8 cellular contexts compared by ENCODE assay signal in genomic region chr9:133990366-133991210, GRCh38.
DNase-seq lines count a peak whose midpoint lies in the region; ATAC-seq and TF ChIP-seq lines count a peak whose summit lies in the region.

No MANE protein-coding gene starts in this region.

- H3K27me3 Mint-ChIP-seq in T-helper 2 cell treated with Interferon-gamma antibody and Interleukin-4, amounts not matched to agents 5 μg/mL and 100 μg/mL, for 36 hours (ENCODE audit: low read depth): peaks cover 19% of the 10 kb centered on the region
- H3K27me3 Mint-ChIP-seq in nephron (ENCODE audit: low read depth): no peaks in the 10 kb centered on the region

- H3K27ac Mint-ChIP-seq in T-helper 2 cell treated with Interferon-gamma antibody and Interleukin-4, amounts not matched to agents 5 μg/mL and 100 μg/mL, for 36 hours: no peak overlapping the region
- peak overlapping the region; percentile 56 to 93 (median 80) for H3K27ac Mint-ChIP-seq in nephron

- ATAC-seq in SK-N-SH treated with all-trans-retinoic acid at 6 μM for 48 hours: peak; percentile 31
- ATAC-seq in GM18502 (IDR thresholded peaks at IDR 0.05; ENCODE audit: poor library complexity, unreplicated experiment): no peak
- ATAC-seq in HG02884 (IDR thresholded peaks at IDR 0.05; ENCODE audit: unreplicated experiment): no peak

- no peaks in the 10 kb centered on the region for H3K36me3 Mint-ChIP-seq in T-helper 2 cell treated with Interferon-gamma antibody and Interleukin-4, amounts not matched to agents 5 μg/mL and 100 μg/mL, for 36 hours (ENCODE audit: low read depth)
- H3K36me3 Mint-ChIP-seq in nephron (ENCODE audit: low read depth): no peaks in the 10 kb centered on the region

- DNase-seq in T-helper 2 cell treated with Interferon-gamma antibody and Interleukin-4, amounts not matched to agents 5 μg/mL and 100 μg/mL, for 36 hours (ENCODE audit: low spot score): no peak
- DNase-seq in T-helper 2 cell: no peak
- peak; percentile 70 for DNase-seq in fibroblast of peridontal ligament (ENCODE audit: extremely low read depth)
- DNase-seq in SKM-1 (lab: John Stamatoyannopoulos, UW; ENCODE audit: unreplicated experiment): no peak

- peaks cover 1% of the 10 kb centered on the region for H3K4me1 Mint-ChIP-seq in T-helper 2 cell treated with Interferon-gamma antibody and Interleukin-4, amounts not matched to agents 5 μg/mL and 100 μg/mL, for 36 hours (ENCODE audit: low read depth)
- H3K4me1 Mint-ChIP-seq in nephron: peaks cover 22% of the 10 kb centered on the region

- peak overlapping the region; percentile 50 for H3K4me3 Mint-ChIP-seq in T-helper 2 cell treated with Interferon-gamma antibody and Interleukin-4, amounts not matched to agents 5 μg/mL and 100 μg/mL, for 36 hours
- H3K4me3 Mint-ChIP-seq in nephron: peak overlapping the region; percentile 89 to 91 (median 90)

- no peaks in the 10 kb centered on the region for H3K9me3 Mint-ChIP-seq in T-helper 2 cell treated with Interferon-gamma antibody and Interleukin-4, amounts not matched to agents 5 μg/mL and 100 μg/mL, for 36 hours
- H3K9me3 Mint-ChIP-seq in nephron: no peaks in the 10 kb centered on the region

- TF ChIP-seq CTCF in nephron (IDR thresholded peaks at IDR 0.05; ENCODE audit: unreplicated experiment in 3 of 3): no peak

TF ChIP-seq in SK-N-SH treated with all-trans-retinoic acid at 6 μM for 48 hours, 23 proteins besides CTCF, POLR2A, EP300 and RAD21:
- TF ChIP-seq SNAI2 (CRISPR knock-in tag; IDR thresholded peaks at IDR 0.05): no peak
- TF ChIP-seq ZFP3 (CRISPR knock-in tag; IDR thresholded peaks at IDR 0.05): no peak
- no peak for TF ChIP-seq CSDC2 (CRISPR knock-in tag; IDR thresholded peaks at IDR 0.05)
- no peak for TF ChIP-seq ZNF8 (CRISPR knock-in tag; IDR thresholded peaks at IDR 0.05)
- no peak for TF ChIP-seq OSR1 (CRISPR knock-in tag; IDR thresholded peaks at IDR 0.05)
- no peak for TF ChIP-seq TCF4 (CRISPR knock-in tag; IDR thresholded peaks at IDR 0.05; ENCODE audit: borderline replicate concordance)
- TF ChIP-seq TSHZ2 (CRISPR knock-in tag; IDR thresholded peaks at IDR 0.05): no peak
- TF ChIP-seq ZFP30 (CRISPR knock-in tag; IDR thresholded peaks at IDR 0.05): no peak
- no peak for TF ChIP-seq PATZ1 (CRISPR knock-in tag; IDR thresholded peaks at IDR 0.05; ENCODE audit: borderline replicate concordance)
- no peak for TF ChIP-seq BACH2 (CRISPR knock-in tag; IDR thresholded peaks at IDR 0.05; ENCODE audit: borderline replicate concordance)
- no peak for TF ChIP-seq ZNF565 (CRISPR knock-in tag; conservative IDR thresholded peaks at IDR 0.05; ENCODE audit: low read depth)
- TF ChIP-seq, protein P1, sequence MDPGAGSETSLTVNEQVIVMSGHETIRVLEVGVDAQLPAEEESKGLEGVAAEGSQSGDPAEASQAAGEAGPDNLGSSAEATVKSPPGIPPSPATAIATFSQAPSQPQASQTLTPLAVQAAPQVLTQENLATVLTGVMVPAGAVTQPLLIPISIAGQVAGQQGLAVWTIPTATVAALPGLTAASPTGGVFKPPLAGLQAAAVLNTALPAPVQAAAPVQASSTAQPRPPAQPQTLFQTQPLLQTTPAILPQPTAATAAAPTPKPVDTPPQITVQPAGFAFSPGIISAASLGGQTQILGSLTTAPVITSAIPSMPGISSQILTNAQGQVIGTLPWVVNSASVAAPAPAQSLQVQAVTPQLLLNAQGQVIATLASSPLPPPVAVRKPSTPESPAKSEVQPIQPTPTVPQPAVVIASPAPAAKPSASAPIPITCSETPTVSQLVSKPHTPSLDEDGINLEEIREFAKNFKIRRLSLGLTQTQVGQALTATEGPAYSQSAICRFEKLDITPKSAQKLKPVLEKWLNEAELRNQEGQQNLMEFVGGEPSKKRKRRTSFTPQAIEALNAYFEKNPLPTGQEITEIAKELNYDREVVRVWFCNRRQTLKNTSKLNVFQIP (CRISPR knock-in tag; IDR thresholded peaks at IDR 0.05; ENCODE audit: borderline replicate concordance, low read depth): no peak
- no peak for TF ChIP-seq ESRRG (CRISPR knock-in tag; IDR thresholded peaks at IDR 0.05)
- TF ChIP-seq GLIS3 (CRISPR knock-in tag; IDR thresholded peaks at IDR 0.05): no peak
- TF ChIP-seq RARB (CRISPR knock-in tag; IDR thresholded peaks at IDR 0.05): no peak
- TF ChIP-seq ZNF70 (CRISPR knock-in tag; IDR thresholded peaks at IDR 0.05): no peak
- no peak for TF ChIP-seq ARNTL (CRISPR knock-in tag; IDR thresholded peaks at IDR 0.05; ENCODE audit: borderline replicate concordance, low read depth)
- no peak for TF ChIP-seq ZC3H10 (CRISPR knock-in tag; IDR thresholded peaks at IDR 0.05)
- no peak for TF ChIP-seq TOX (CRISPR knock-in tag; IDR thresholded peaks at IDR 0.05; ENCODE audit: borderline replicate concordance)
- TF ChIP-seq, protein P2, sequence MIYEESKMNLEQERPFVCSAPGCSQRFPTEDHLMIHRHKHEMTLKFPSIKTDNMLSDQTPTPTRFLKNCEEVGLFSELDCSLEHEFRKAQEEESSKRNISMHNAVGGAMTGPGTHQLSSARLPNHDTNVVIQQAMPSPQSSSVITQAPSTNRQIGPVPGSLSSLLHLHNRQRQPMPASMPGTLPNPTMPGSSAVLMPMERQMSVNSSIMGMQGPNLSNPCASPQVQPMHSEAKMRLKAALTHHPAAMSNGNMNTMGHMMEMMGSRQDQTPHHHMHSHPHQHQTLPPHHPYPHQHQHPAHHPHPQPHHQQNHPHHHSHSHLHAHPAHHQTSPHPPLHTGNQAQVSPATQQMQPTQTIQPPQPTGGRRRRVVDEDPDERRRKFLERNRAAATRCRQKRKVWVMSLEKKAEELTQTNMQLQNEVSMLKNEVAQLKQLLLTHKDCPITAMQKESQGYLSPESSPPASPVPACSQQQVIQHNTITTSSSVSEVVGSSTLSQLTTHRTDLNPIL (CRISPR knock-in tag; IDR thresholded peaks at IDR 0.05; ENCODE audit: low read depth): no peak
